ENCODE assay signal across 1 cellular context in the genomic region with DNA sequence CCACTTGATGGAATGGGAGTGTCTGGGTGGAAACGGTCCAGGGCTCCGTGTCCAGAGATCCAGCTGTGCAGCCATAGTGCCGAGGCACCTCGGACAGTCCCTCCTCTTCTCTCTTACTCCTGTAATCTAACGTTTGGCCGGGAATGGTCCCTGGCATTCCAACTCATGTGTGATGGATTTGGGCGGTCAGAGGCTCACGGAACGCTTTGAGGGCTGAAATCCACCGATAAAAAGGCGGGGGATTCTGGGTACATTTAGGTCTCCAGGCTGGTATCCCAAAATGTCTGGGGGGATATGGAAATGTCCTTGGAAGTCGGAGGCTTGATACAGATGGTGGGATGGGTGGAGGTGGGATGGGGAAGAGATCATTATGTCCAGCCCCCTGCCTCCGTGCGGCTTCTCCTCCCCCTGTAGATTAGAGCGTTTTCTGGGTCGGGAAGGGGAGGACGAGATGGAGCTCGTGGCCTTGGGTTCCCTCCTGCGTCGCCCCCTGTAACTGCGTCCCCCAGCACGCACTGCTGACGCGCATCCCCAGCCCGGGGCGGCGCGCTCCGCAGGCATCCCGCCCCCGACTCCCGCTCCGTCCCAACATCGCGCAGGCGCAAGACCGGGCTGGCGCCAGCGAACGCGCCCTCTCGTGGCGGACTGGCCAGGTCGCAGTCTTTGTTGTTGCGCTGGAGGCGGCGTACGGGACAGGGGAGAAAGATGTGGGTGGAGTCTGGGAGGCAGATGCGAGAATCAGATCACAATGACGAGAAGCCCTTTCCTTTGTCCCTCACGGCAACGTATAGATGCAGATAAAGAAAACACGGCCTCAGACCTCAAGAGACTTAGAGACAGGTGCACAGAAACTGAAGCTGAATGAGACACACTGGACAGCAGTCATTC.
TF ChIP-seq lines count a peak whose summit lies in the region.

No MANE protein-coding gene starts in this region.

TF ChIP-seq in HepG2, 621 proteins besides CTCF, POLR2A, EP300 and RAD21 (continued from another document and continues in another):
- TF ChIP-seq SOX5 (CRISPR knock-in tag; IDR thresholded peaks at IDR 0.05; ENCODE audit: borderline replicate concordance) (0 out of 2 replicates have a peak, but pooled peaks have one; percentile 47), GATA4 (IDR thresholded peaks at IDR 0.05; ENCODE audit: borderline replicate concordance, low read depth) (no peak), ADNP (CRISPR knock-in tag; IDR thresholded peaks at IDR 0.05) (no peak), GATAD2A (CRISPR knock-in tag; IDR thresholded peaks at IDR 0.05) (peak; percentile 63; the same call in 1 of the 2 replicates), MAFF (IDR thresholded peaks at IDR 0.05; ENCODE audit: low read depth, low read length) (no peak), HNRNPLL (IDR thresholded peaks at IDR 0.05; ENCODE audit: low read depth, low read length, poor library complexity, severe bottlenecking) (peak; percentile 80), KAT8 (CRISPR knock-in tag; IDR thresholded peaks at IDR 0.05) (0 out of 2 replicates have a peak, but pooled peaks have one; percentile 56), U2AF1 (optimal IDR thresholded peaks at IDR 0.05; ENCODE audit: low read depth, low read length) (peak; percentile 75), KLF13 (CRISPR knock-in tag; IDR thresholded peaks at IDR 0.05) (peak; percentile 91; the same call in 1 of the 2 replicates), XRCC5 (optimal IDR thresholded peaks at IDR 0.05; ENCODE audit: low read length) (peak; percentile 98), PHF5A (CRISPR knock-in tag; IDR thresholded peaks at IDR 0.05; ENCODE audit: low read depth, unreplicated experiment) (peak; percentile 79), EHMT2 (IDR thresholded peaks at IDR 0.05; ENCODE audit: borderline replicate concordance, low read depth, low read length) (no peak), ZNF563 (CRISPR knock-in tag; IDR thresholded peaks at IDR 0.05) (peak; percentile 52; the same call in 1 of the 2 replicates), YEATS4 (CRISPR knock-in tag; IDR thresholded peaks at IDR 0.05; ENCODE audit: borderline replicate concordance) (no peak), ZNF468 (CRISPR knock-in tag; IDR thresholded peaks at IDR 0.05) (no peak), ZNF34 (CRISPR knock-in tag; IDR thresholded peaks at IDR 0.05; ENCODE audit: borderline replicate concordance) (0 out of 2 replicates have a peak, but pooled peaks have one; percentile 64), RXRB (CRISPR knock-in tag; IDR thresholded peaks at IDR 0.05; ENCODE audit: borderline replicate concordance) (peak; percentile 62; the same call in 1 of the 2 replicates), ZFY (CRISPR knock-in tag; IDR thresholded peaks at IDR 0.05) (0 out of 2 replicates have a peak, but pooled peaks have one; percentile 21), ATF1 (CRISPR knock-in tag; IDR thresholded peaks at IDR 0.05) (no peak), FOXJ3 (CRISPR knock-in tag; IDR thresholded peaks at IDR 0.05; ENCODE audit: borderline replicate concordance) (no peak), ZNF451 (CRISPR knock-in tag; IDR thresholded peaks at IDR 0.05) (peak; percentile 73; the same call in 1 of the 2 replicates), ZNF75D (CRISPR knock-in tag; IDR thresholded peaks at IDR 0.05; ENCODE audit: borderline replicate concordance) (no peak), ZNF878 (CRISPR knock-in tag; IDR thresholded peaks at IDR 0.05) (no peak), CEBPG (CRISPR knock-in tag; IDR thresholded peaks at IDR 0.05) (0 out of 2 replicates have a peak, but pooled peaks have one; percentile 39), FOXK2 (IDR thresholded peaks at IDR 0.05) (peak; percentile 24; the same call in 1 of the 2 replicates), KLF6 (CRISPR knock-in tag; IDR thresholded peaks at IDR 0.05) (0 out of 2 replicates have a peak, but pooled peaks have one; percentile 33)
- TF ChIP-seq, protein P1, sequence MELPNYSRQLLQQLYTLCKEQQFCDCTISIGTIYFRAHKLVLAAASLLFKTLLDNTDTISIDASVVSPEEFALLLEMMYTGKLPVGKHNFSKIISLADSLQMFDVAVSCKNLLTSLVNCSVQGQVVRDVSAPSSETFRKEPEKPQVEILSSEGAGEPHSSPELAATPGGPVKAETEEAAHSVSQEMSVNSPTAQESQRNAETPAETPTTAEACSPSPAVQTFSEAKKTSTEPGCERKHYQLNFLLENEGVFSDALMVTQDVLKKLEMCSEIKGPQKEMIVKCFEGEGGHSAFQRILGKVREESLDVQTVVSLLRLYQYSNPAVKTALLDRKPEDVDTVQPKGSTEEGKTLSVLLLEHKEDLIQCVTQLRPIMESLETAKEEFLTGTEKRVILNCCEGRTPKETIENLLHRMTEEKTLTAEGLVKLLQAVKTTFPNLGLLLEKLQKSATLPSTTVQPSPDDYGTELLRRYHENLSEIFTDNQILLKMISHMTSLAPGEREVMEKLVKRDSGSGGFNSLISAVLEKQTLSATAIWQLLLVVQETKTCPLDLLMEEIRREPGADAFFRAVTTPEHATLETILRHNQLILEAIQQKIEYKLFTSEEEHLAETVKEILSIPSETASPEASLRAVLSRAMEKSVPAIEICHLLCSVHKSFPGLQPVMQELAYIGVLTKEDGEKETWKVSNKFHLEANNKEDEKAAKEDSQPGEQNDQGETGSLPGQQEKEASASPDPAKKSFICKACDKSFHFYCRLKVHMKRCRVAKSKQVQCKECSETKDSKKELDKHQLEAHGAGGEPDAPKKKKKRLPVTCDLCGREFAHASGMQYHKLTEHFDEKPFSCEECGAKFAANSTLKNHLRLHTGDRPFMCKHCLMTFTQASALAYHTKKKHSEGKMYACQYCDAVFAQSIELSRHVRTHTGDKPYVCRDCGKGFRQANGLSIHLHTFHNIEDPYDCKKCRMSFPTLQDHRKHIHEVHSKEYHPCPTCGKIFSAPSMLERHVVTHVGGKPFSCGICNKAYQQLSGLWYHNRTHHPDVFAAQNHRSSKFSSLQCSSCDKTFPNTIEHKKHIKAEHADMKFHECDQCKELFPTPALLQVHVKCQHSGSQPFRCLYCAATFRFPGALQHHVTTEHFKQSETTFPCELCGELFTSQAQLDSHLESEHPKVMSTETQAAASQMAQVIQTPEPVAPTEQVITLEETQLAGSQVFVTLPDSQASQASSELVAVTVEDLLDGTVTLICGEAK (IDR thresholded peaks at IDR 0.05), result no peak
- TF ChIP-seq, protein P1 (CRISPR knock-in tag; IDR thresholded peaks at IDR 0.05), result 0 out of 2 replicates have a peak, but pooled peaks have one; percentile 15
- TF ChIP-seq, protein P2, sequence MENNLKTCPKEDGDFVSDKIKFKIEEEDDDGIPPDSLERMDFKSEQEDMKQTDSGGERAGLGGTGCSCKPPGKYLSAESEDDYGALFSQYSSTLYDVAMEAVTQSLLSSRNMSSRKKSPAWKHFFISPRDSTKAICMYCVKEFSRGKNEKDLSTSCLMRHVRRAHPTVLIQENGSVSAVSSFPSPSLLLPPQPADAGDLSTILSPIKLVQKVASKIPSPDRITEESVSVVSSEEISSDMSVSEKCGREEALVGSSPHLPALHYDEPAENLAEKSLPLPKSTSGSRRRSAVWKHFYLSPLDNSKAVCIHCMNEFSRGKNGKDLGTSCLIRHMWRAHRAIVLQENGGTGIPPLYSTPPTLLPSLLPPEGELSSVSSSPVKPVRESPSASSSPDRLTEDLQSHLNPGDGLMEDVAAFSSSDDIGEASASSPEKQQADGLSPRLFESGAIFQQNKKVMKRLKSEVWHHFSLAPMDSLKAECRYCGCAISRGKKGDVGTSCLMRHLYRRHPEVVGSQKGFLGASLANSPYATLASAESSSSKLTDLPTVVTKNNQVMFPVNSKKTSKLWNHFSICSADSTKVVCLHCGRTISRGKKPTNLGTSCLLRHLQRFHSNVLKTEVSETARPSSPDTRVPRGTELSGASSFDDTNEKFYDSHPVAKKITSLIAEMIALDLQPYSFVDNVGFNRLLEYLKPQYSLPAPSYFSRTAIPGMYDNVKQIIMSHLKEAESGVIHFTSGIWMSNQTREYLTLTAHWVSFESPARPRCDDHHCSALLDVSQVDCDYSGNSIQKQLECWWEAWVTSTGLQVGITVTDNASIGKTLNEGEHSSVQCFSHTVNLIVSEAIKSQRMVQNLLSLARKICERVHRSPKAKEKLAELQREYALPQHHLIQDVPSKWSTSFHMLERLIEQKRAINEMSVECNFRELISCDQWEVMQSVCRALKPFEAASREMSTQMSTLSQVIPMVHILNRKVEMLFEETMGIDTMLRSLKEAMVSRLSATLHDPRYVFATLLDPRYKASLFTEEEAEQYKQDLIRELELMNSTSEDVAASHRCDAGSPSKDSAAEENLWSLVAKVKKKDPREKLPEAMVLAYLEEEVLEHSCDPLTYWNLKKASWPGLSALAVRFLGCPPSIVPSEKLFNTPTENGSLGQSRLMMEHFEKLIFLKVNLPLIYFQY (CRISPR knock-in tag; IDR thresholded peaks at IDR 0.05; ENCODE audit: borderline replicate concordance), result no peak; the same call in 1 of the 2 replicates
- TF ChIP-seq, protein P3, sequence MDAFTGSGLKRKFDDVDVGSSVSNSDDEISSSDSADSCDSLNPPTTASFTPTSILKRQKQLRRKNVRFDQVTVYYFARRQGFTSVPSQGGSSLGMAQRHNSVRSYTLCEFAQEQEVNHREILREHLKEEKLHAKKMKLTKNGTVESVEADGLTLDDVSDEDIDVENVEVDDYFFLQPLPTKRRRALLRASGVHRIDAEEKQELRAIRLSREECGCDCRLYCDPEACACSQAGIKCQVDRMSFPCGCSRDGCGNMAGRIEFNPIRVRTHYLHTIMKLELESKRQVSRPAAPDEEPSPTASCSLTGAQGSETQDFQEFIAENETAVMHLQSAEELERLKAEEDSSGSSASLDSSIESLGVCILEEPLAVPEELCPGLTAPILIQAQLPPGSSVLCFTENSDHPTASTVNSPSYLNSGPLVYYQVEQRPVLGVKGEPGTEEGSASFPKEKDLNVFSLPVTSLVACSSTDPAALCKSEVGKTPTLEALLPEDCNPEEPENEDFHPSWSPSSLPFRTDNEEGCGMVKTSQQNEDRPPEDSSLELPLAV (CRISPR knock-in tag; conservative IDR thresholded peaks at IDR 0.05; ENCODE audit: low read depth), result no peak
- TF ChIP-seq, protein P4, sequence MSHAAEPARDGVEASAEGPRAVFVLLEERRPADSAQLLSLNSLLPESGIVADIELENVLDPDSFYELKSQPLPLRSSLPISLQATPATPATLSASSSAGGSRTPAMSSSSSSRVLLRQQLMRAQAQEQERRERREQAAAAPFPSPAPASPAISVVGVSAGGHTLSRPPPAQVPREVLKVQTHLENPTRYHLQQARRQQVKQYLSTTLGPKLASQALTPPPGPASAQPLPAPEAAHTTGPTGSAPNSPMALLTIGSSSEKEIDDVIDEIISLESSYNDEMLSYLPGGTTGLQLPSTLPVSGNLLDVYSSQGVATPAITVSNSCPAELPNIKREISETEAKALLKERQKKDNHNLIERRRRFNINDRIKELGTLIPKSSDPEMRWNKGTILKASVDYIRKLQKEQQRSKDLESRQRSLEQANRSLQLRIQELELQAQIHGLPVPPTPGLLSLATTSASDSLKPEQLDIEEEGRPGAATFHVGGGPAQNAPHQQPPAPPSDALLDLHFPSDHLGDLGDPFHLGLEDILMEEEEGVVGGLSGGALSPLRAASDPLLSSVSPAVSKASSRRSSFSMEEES (CRISPR knock-in tag; IDR thresholded peaks at IDR 0.05), result no peak
- TF ChIP-seq, protein P5, sequence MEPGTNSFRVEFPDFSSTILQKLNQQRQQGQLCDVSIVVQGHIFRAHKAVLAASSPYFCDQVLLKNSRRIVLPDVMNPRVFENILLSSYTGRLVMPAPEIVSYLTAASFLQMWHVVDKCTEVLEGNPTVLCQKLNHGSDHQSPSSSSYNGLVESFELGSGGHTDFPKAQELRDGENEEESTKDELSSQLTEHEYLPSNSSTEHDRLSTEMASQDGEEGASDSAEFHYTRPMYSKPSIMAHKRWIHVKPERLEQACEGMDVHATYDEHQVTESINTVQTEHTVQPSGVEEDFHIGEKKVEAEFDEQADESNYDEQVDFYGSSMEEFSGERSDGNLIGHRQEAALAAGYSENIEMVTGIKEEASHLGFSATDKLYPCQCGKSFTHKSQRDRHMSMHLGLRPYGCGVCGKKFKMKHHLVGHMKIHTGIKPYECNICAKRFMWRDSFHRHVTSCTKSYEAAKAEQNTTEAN (CRISPR knock-in tag; conservative IDR thresholded peaks at IDR 0.05), result no peak
- TF ChIP-seq, protein P6, sequence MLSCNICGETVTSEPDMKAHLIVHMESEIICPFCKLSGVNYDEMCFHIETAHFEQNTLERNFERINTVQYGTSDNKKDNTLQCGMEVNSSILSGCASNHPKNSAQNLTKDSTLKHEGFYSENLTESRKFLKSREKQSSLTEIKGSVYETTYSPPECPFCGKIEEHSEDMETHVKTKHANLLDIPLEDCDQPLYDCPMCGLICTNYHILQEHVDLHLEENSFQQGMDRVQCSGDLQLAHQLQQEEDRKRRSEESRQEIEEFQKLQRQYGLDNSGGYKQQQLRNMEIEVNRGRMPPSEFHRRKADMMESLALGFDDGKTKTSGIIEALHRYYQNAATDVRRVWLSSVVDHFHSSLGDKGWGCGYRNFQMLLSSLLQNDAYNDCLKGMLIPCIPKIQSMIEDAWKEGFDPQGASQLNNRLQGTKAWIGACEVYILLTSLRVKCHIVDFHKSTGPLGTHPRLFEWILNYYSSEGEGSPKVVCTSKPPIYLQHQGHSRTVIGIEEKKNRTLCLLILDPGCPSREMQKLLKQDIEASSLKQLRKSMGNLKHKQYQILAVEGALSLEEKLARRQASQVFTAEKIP (CRISPR knock-in tag; IDR thresholded peaks at IDR 0.05; ENCODE audit: borderline replicate concordance), result no peak
